ENCODE assay signal across 1 cellular context in genomic region chr7:75906991-75907667, GRCh38.
TF ChIP-seq lines count a peak whose summit lies in the region.

No MANE protein-coding gene starts in this region.

TF ChIP-seq in HepG2, 621 proteins besides CTCF, POLR2A, EP300 and RAD21 (continued from another document and continues in another):
- no peak for TF ChIP-seq ZNF3 (CRISPR knock-in tag; IDR thresholded peaks at IDR 0.05)
- TF ChIP-seq AKAP8 (CRISPR knock-in tag; IDR thresholded peaks at IDR 0.05) = peak; percentile 51; the same call in 1 of the 2 replicates
- no peak for TF ChIP-seq ZKSCAN5 (CRISPR knock-in tag; IDR thresholded peaks at IDR 0.05)
- peak; percentile 95 for TF ChIP-seq LCORL (IDR thresholded peaks at IDR 0.05)
- TF ChIP-seq LCORL (CRISPR knock-in tag; IDR thresholded peaks at IDR 0.05) = peak; percentile 64; the same call in 1 of the 2 replicates
- no peak for TF ChIP-seq ARHGAP35 (CRISPR knock-in tag; IDR thresholded peaks at IDR 0.05; ENCODE audit: borderline replicate concordance)
- TF ChIP-seq PRPF4 (IDR thresholded peaks at IDR 0.05; ENCODE audit: low read depth, low read length, poor library complexity, severe bottlenecking) = no peak
- peak; percentile 67; the same call in 1 of the 2 replicates for TF ChIP-seq REPIN1 (CRISPR knock-in tag; IDR thresholded peaks at IDR 0.05; ENCODE audit: borderline replicate concordance, low read depth)
- TF ChIP-seq POGK (CRISPR knock-in tag; conservative IDR thresholded peaks at IDR 0.05) = no peak
- no peak for TF ChIP-seq CHD2 (IDR thresholded peaks at IDR 0.05; ENCODE audit: low read depth, low read length)
- TF ChIP-seq FOXO4 (CRISPR knock-in tag; conservative IDR thresholded peaks at IDR 0.05) = no peak
- 0 out of 2 replicates have a peak, but pooled peaks have one; percentile 65 for TF ChIP-seq ZNF740 (CRISPR knock-in tag; IDR thresholded peaks at IDR 0.05)
- TF ChIP-seq SNAPC2 (CRISPR knock-in tag; IDR thresholded peaks at IDR 0.05) = no peak
- no peak for TF ChIP-seq RELA (CRISPR knock-in tag; IDR thresholded peaks at IDR 0.05)
- TF ChIP-seq ZNF850 (CRISPR knock-in tag; conservative IDR thresholded peaks at IDR 0.05) = no peak
- peak; percentile 85 for TF ChIP-seq GATAD2A (CRISPR knock-in tag; IDR thresholded peaks at IDR 0.05)
- peak; percentile 84 for TF ChIP-seq MIXL1 (CRISPR knock-in tag; IDR thresholded peaks at IDR 0.05)
- TF ChIP-seq BRD4 (CRISPR knock-in tag; IDR thresholded peaks at IDR 0.05) = no peak
- TF ChIP-seq ZBTB49 (CRISPR knock-in tag; IDR thresholded peaks at IDR 0.05; ENCODE audit: borderline replicate concordance) = no peak
- no peak for TF ChIP-seq MBNL3 (CRISPR knock-in tag; conservative IDR thresholded peaks at IDR 0.05)
- no peak for TF ChIP-seq ZNF407 (CRISPR knock-in tag; IDR thresholded peaks at IDR 0.05; ENCODE audit: not compliant biosample characterization)
- TF ChIP-seq MYC (CRISPR knock-in tag; IDR thresholded peaks at IDR 0.05; ENCODE audit: borderline replicate concordance) = peak; percentile 53
- TF ChIP-seq CREB1 (IDR thresholded peaks at IDR 0.05) = peak; percentile 27; the same call in 1 of the 2 replicates
- no peak; the same call in 1 of the 2 replicates for TF ChIP-seq CREB1 (CRISPR knock-in tag; IDR thresholded peaks at IDR 0.05)
- TF ChIP-seq PHF21A (CRISPR knock-in tag; IDR thresholded peaks at IDR 0.05) = peak; percentile 95
- TF ChIP-seq ZBED4 (CRISPR knock-in tag; IDR thresholded peaks at IDR 0.05; ENCODE audit: borderline replicate concordance) = peak; percentile 22; the same call in 1 of the 2 replicates
- peak; percentile 17; the same call in 1 of the 2 replicates for TF ChIP-seq SMC3 (IDR thresholded peaks at IDR 0.05; ENCODE audit: low read length)
- TF ChIP-seq ZNF446 (CRISPR knock-in tag; IDR thresholded peaks at IDR 0.05) = no peak
- no peak; the same call in 1 of the 2 replicates for TF ChIP-seq ZNF501 (CRISPR knock-in tag; IDR thresholded peaks at IDR 0.05)
- TF ChIP-seq KDM6A (CRISPR knock-in tag; IDR thresholded peaks at IDR 0.05; ENCODE audit: low read depth) = peak; percentile 88
- no peak for TF ChIP-seq GTF2F1 (IDR thresholded peaks at IDR 0.05; ENCODE audit: low read length)
- peak; percentile 62; the same call in 1 of the 2 replicates for TF ChIP-seq SIX1 (CRISPR knock-in tag; IDR thresholded peaks at IDR 0.05; ENCODE audit: borderline replicate concordance)
- TF ChIP-seq EHMT2 (IDR thresholded peaks at IDR 0.05; ENCODE audit: borderline replicate concordance, low read depth, low read length) = peak; percentile 80; the same call in 1 of the 2 replicates
- no peak for TF ChIP-seq KMT2B (CRISPR knock-in tag; IDR thresholded peaks at IDR 0.05)
- no peak for TF ChIP-seq ZNF101 (CRISPR knock-in tag; IDR thresholded peaks at IDR 0.05; ENCODE audit: borderline replicate concordance, low read depth)
- TF ChIP-seq JUN (CRISPR knock-in tag; IDR thresholded peaks at IDR 0.05) = no peak
- no peak for TF ChIP-seq HNRNPH1 (optimal IDR thresholded peaks at IDR 0.05; ENCODE audit: low read depth, low read length)
- peak; percentile 47; the same call in 1 of the 2 replicates for TF ChIP-seq PHF8 (CRISPR knock-in tag; IDR thresholded peaks at IDR 0.05)
- TF ChIP-seq ZNF704 (CRISPR knock-in tag; IDR thresholded peaks at IDR 0.05; ENCODE audit: borderline replicate concordance) = no peak
- no peak for TF ChIP-seq SMARCE1 (IDR thresholded peaks at IDR 0.05; ENCODE audit: borderline replicate concordance)
- no peak for TF ChIP-seq SAFB2 (CRISPR knock-in tag; IDR thresholded peaks at IDR 0.05; ENCODE audit: borderline replicate concordance, low read depth)
- TF ChIP-seq NFATC3 (CRISPR knock-in tag; IDR thresholded peaks at IDR 0.05) = no peak
- peak; percentile 32; the same call in 1 of the 2 replicates for TF ChIP-seq SRF (IDR thresholded peaks at IDR 0.05; ENCODE audit: low read depth, low read length)
- no peak for TF ChIP-seq HNRNPLL (IDR thresholded peaks at IDR 0.05; ENCODE audit: low read depth, low read length, poor library complexity, severe bottlenecking)
